ENCODE assay signal across 9 cellular contexts in genomic region chr19:19670070-19670551, GRCh38. TPM values are rescaled to one million over a fixed set of nuclear protein-coding genes. Genes with fewer than 3 reads are reported as not detected.
A peak's percentile ranks its signal among the peaks of the same experiment; 100 is the strongest.
DNase-seq lines count a peak whose midpoint lies in the region; ATAC-seq, FAIRE-seq and TF ChIP-seq lines count a peak whose summit lies in the region.
"Had no signal": no experiment of that assay in that cellular context is flagged by ENCODE, and none has a peak within 500 bp of the region (broad histone marks: within the 10 kb centered on the region; RNA-seq: fewer than 3 reads in every experiment).

No MANE protein-coding gene starts in this region.

- H3K27ac ChIP-seq in HUES6 (ENCODE audit: low read depth, low read length) (peak overlapping the region; percentile 47; the same call in 1 of the 2 replicates), K562 (ENCODE audit: extremely low read depth, low read depth, low read length) (no peak overlapping the region), mesenchymal stem cell (ENCODE audit: low read length, poor library complexity, severe bottlenecking) (no peak overlapping the region), prostate gland (no peak overlapping the region), uterus (no peak overlapping the region)

- no peaks in the 10 kb centered on the region for H4K20me1 ChIP-seq in K562 (replicated peaks; ENCODE audit: control insufficient read depth, insufficient read depth, low read length)

- H3K79me1 ChIP-seq in mesenchymal stem cell (replicated peaks; ENCODE audit: low read length, poor library complexity, severe bottlenecking) = peaks cover 19% of the 10 kb centered on the region

- no peak for FAIRE-seq in K562 (lab: Jason Lieb, UNC)

- H3K27me3 ChIP-seq in HUES6 (ENCODE audit: control insufficient read depth, insufficient read depth, low read length) (no peaks in the 10 kb centered on the region), K562 (ENCODE audit: control insufficient read depth in 2 of 2, insufficient read depth in 2 of 2, low read length in 2 of 2) (no peaks in the 10 kb centered on the region), mesenchymal stem cell (ENCODE audit: control insufficient read depth in 1 of 2, insufficient read depth in 1 of 2, low read length in 2 of 2) (no peaks in the 10 kb centered on the region), prostate gland (replicated peaks; ENCODE audit: insufficient read depth) (no peaks in the 10 kb centered on the region), uterus (no peaks in the 10 kb centered on the region)

- in situ Hi-C loops in K562 (cut with MboI) = no loop called here

- intact Hi-C loops in K562 (cut with micrococcal nuclease) = no loop called here
- intact Hi-C loops in prostate gland (cut with DNase I) = no loop called here
- intact Hi-C loops in uterus (cut with DNase I; ENCODE audit: low total_unique reads) = no loop called here

- ATAC-seq in K562 (no peak), HG03159 (IDR thresholded peaks at IDR 0.05; ENCODE audit: unreplicated experiment) (no peak)

- TF ChIP-seq EP300 in K562 (IDR thresholded peaks at IDR 0.05; ENCODE audit: low read length) = no peak

- peak overlapping the region; percentile 82 for H3K4me2 ChIP-seq in K562 (ENCODE audit: insufficient read depth, low read length)
- peak overlapping the region; percentile 62 for H3K4me2 ChIP-seq in mesenchymal stem cell (ENCODE audit: low read length, poor library complexity, severe bottlenecking)

- no peak overlapping the region for H2BK15ac ChIP-seq in mesenchymal stem cell (ENCODE audit: low read depth, poor library complexity, severe bottlenecking)

- TF ChIP-seq RAD21 in K562 (CRISPR knock-in tag; conservative IDR thresholded peaks at IDR 0.05 in 1 of 2, IDR thresholded peaks at IDR 0.05 in 1 of 2) = no peak

- no peak overlapping the region for H2BK12ac ChIP-seq in mesenchymal stem cell (ENCODE audit: low read length in 2 of 2)

- no peak overlapping the region for H4K91ac ChIP-seq in mesenchymal stem cell (ENCODE audit: low read length)

- peak overlapping the region; percentile 41 for H4K8ac ChIP-seq in mesenchymal stem cell (ENCODE audit: low read length)

- no peak overlapping the region for H3K4ac ChIP-seq in mesenchymal stem cell (ENCODE audit: low read depth in 1 of 2, low read length in 2 of 2)

- H3K18ac ChIP-seq in mesenchymal stem cell (ENCODE audit: low read depth in 1 of 2, low read length in 2 of 2) = no peak overlapping the region

- CTCF ChIA-PET in K562 (lab: Yijun Ruan, JAX; ENCODE audit: low intra/inter-chr PET ratio) = no interaction called here

- H3K79me2 ChIP-seq in K562 (ENCODE audit: control insufficient read depth, insufficient read depth, low read length) = peaks cover 24% of the 10 kb centered on the region

- H2BK5ac ChIP-seq in mesenchymal stem cell (ENCODE audit: low read depth, low read length, poor library complexity, severe bottlenecking) = no peak overlapping the region

- DNase-seq in AG08396 (ENCODE audit: low spot score) = peak; percentile 5
- no peak for DNase-seq in K562 (ENCODE audit: extremely low read depth in 1 of 4, low spot score in 3 of 4)
- peak; percentile 11 for DNase-seq in mesenchymal stem cell
- no peak for DNase-seq in prostate gland (ENCODE audit: low spot score)
- DNase-seq in uterus = no peak
- no peak for DNase-seq in SHP77 (lab: John Stamatoyannopoulos, UW)
- DNase-seq: NCI-H187 treated with DMSO at 0.1 percent for 48 hours had no signal

- no peak overlapping the region for H2AFZ ChIP-seq in K562 (ENCODE audit: low read depth, low read length)
- H2AFZ ChIP-seq in mesenchymal stem cell (ENCODE audit: low read depth, low read length) = no peak overlapping the region

- TF ChIP-seq POLR2A in K562 (conservative IDR thresholded peaks at IDR 0.05) (no peak), prostate gland (IDR thresholded peaks at IDR 0.05) (no peak), uterus (IDR thresholded peaks at IDR 0.05) (no peak)

- H3K9me1 ChIP-seq in K562 (ENCODE audit: control insufficient read depth, insufficient read depth, low read length) = no peaks in the 10 kb centered on the region

- POLR2A ChIA-PET in K562 (lab: Yijun Ruan, JAX) = interaction anchor here (1.1 to 1.6 kb wide), 3 partner anchors 13 to 232 kb away, joined by 3 to 5 read pairs (median 3); no protein-coding TSS in a partner anchor

- H3K14ac ChIP-seq in mesenchymal stem cell (ENCODE audit: low read length in 2 of 2) = no peak overlapping the region

- WGBS in K562 (ENCODE audit: insufficient coverage, low coverage, missing lambda C conversion rate) = 78% methylated on average over 7 of the region's 10 CpGs
- WGBS in mesenchymal stem cell = 72% methylated on average over 10 of the region's 10 CpGs
- WGBS in prostate gland = 76% methylated on average over 10 of the region's 10 CpGs

- H3K23ac ChIP-seq in mesenchymal stem cell (ENCODE audit: low read length in 2 of 2) = no peak overlapping the region

- H3K4me3 ChIP-seq in HUES6 (ENCODE audit: low read depth, low read length) (peak overlapping the region; percentile 72), K562 (peak overlapping the region; percentile 77; the same call in 1 of the 2 replicates), mesenchymal stem cell (ENCODE audit: insufficient read depth in 1 of 2, low read depth in 1 of 2, low read length in 2 of 2) (peak overlapping the region; percentile 39 to 92), prostate gland (no peak overlapping the region), uterus (peak overlapping the region in 1 of 2 donors; percentile 60)

- H2BK120ac ChIP-seq in mesenchymal stem cell (ENCODE audit: low read depth, low read length) = no peak overlapping the region

- H2AK5ac ChIP-seq in mesenchymal stem cell (ENCODE audit: low read length, severe bottlenecking) = no peak overlapping the region

- H3K36me3 ChIP-seq in HUES6 (ENCODE audit: control insufficient read depth, insufficient read depth, low read length) (peaks cover 16% of the 10 kb centered on the region), K562 (ENCODE audit: control insufficient read depth, insufficient read depth, low read length) (peaks cover 15% of the 10 kb centered on the region; the same call in 1 of the 3 replicates), mesenchymal stem cell (ENCODE audit: control insufficient read depth in 1 of 2, insufficient read depth in 2 of 2, low read depth in 1 of 2, low read length in 2 of 2) (peaks cover 11 to 22% of the 10 kb centered on the region in 2 experiments), prostate gland (no peaks in the 10 kb centered on the region), uterus (no peaks in the 10 kb centered on the region)

- H3K9me3 ChIP-seq in HUES6 (ENCODE audit: control insufficient read depth, insufficient read depth, low read depth, low read length) = no peaks in the 10 kb centered on the region; the same call in 1 of the 2 replicates
- peaks cover 8% of the 10 kb centered on the region for H3K9me3 ChIP-seq in K562 (replicated peaks; ENCODE audit: control insufficient read depth, insufficient read depth, low read depth, low read length)
- peaks cover 16% of the 10 kb centered on the region for H3K9me3 ChIP-seq in mesenchymal stem cell (ENCODE audit: control insufficient read depth, low read length)
- no peaks in the 10 kb centered on the region for H3K9me3 ChIP-seq in prostate gland
- no peaks in the 10 kb centered on the region for H3K9me3 ChIP-seq in uterus

- peaks cover 12% of the 10 kb centered on the region for H3K4me1 ChIP-seq in HUES6 (ENCODE audit: control insufficient read depth, insufficient read depth, low read length)
- H3K4me1 ChIP-seq in K562 (replicated peaks in 1 of 2; ENCODE audit: control insufficient read depth in 2 of 2, insufficient read depth in 2 of 2, low read length in 2 of 2) = peaks cover 6 to 21% of the 10 kb centered on the region in 2 experiments
- H3K4me1 ChIP-seq in mesenchymal stem cell (ENCODE audit: control insufficient read depth, insufficient read depth, low read depth, low read length) = peaks cover 12% of the 10 kb centered on the region
- no peaks in the 10 kb centered on the region for H3K4me1 ChIP-seq in prostate gland (replicated peaks)
- peaks cover 0 to 7% of the 10 kb centered on the region in 2 donors for H3K4me1 ChIP-seq in uterus

- no peak for TF ChIP-seq CTCF in K562 (IDR thresholded peaks at IDR 0.05 in 2 of 3, conservative IDR thresholded peaks at IDR 0.05 in 1 of 3; ENCODE audit: insufficient read depth in 2 of 3, low read depth in 1 of 3, low read length in 3 of 3)
- TF ChIP-seq CTCF in prostate gland (IDR thresholded peaks at IDR 0.05) = no peak
- TF ChIP-seq CTCF in uterus (IDR thresholded peaks at IDR 0.05) = no peak

- no TSS peak for BruUV-seq in K562 (replicated peaks; lab: Mats Ljungman, UMichigan)

- H3K9ac ChIP-seq in HUES6 (ENCODE audit: low read length) (peak overlapping the region; percentile 84), K562 (ENCODE audit: insufficient read depth in 1 of 2, low read depth in 2 of 2, low read length in 2 of 2) (peak overlapping the region; percentile 67 to 90; a peak in 2 of 4 replicates), mesenchymal stem cell (ENCODE audit: low read length) (peak overlapping the region; percentile 96)

RNA-seq across cellular contexts. Expression of gene ZNF101, which starts 1.5 kb away (rescaled TPM):
- 25.4 and 44.7 TPM in 2 replicates for total RNA-seq in K562 (2011; cell fraction: chromatin; rRNA removed; ENCODE audit: low replicate concordance)
- 19.6 and 22.2 TPM in 2 replicates for total RNA-seq in K562 (2011; cell fraction: nucleolus; rRNA removed)
- 33.1 and 41.5 TPM in 2 replicates for total RNA-seq in K562 (2011; cell fraction: nucleoplasm; rRNA removed)
- total RNA-seq in K562 (2014; rRNA removed) = 9.5 and 10.6 TPM in 2 replicates
- total RNA-seq in K562 (2014; rRNA removed; fragmentation: Illumina TruSeq; extraction: Trizol) = 19.3 and 19.8 TPM in 2 replicates
- total RNA-seq in K562 (2015; rRNA removed; fragmentation: Illumina TruSeq; extraction: Trizol) = 14.6 and 14.7 TPM in 2 replicates
- 13.1 and 17.5 TPM in 2 replicates for total RNA-seq in K562 (2021)
- polyA plus RNA-seq in K562 (2011; rRNA removed) = 14.9 and 20.3 TPM in 2 replicates
- 4.6 and 7.6 TPM in 2 replicates for polyA plus RNA-seq in K562 (2011; cell fraction: cytosol; rRNA removed)
- 6.4 and 7.7 TPM in 2 replicates for polyA plus RNA-seq in K562 (2011; cell fraction: nucleus; rRNA removed)
- polyA plus RNA-seq in K562 (2012) = 7.0 and 7.5 TPM in 2 replicates
- polyA plus RNA-seq in K562 (2014; fragmentation: Illumina TruSeq; extraction: Trizol) = 10.6 and 11.1 TPM in 2 replicates
- 10 to 100 TPM in 1 of 2 experiments, 1 to 10 TPM in 1; 9.6 to 11.8 TPM for polyA plus RNA-seq in K562 (2014; fragmentation: Nextera tagmentation; extraction: Ambion mirVana)
- 8.6 and 12.4 TPM in 2 replicates for polyA plus RNA-seq in K562 (2014; rRNA removed)
- 28.3 and 34.7 TPM in 2 replicates for polyA minus RNA-seq in K562 (2011; rRNA and poly(A)+ RNA removed)
- 7.5 and 7.6 TPM in 2 replicates for polyA minus RNA-seq in K562 (2011; cell fraction: cytosol; rRNA and poly(A)+ RNA removed)
- polyA minus RNA-seq in K562 (2011; cell fraction: nucleus; rRNA and poly(A)+ RNA removed) = 4.4 and 9.1 TPM in 2 replicates
- 5.0 TPM for polyA plus RNA-seq in mesenchymal stem cell (2013, experiment 1 of 2)
- 5.0 TPM for polyA plus RNA-seq in mesenchymal stem cell (2013, experiment 2 of 2)
- 1 to 10 TPM; 4.1 to 7.1 TPM for total RNA-seq in prostate gland
- total RNA-seq in uterus = 10 to 100 TPM in 1 of 4 donors, 1 to 10 TPM in 3; 1.5 to 12.3 (median 9.9) TPM

RNA-seq across cellular contexts. Expression of gene ATP13A1, which starts 6.6 kb away (rescaled TPM):
- total RNA-seq in K562 (2011; cell fraction: chromatin; rRNA removed; ENCODE audit: low replicate concordance) = 206 and 610 TPM in 2 replicates
- total RNA-seq in K562 (2011; cell fraction: nucleolus; rRNA removed) = 371 and 377 TPM in 2 replicates
- total RNA-seq in K562 (2011; cell fraction: nucleoplasm; rRNA removed) = 207 and 218 TPM in 2 replicates
- 32.5 and 41.6 TPM in 2 replicates for total RNA-seq in K562 (2014; rRNA removed)
- 20.1 and 21.6 TPM in 2 replicates for total RNA-seq in K562 (2014; rRNA removed; fragmentation: Illumina TruSeq; extraction: Trizol)
- total RNA-seq in K562 (2015; rRNA removed; fragmentation: Illumina TruSeq; extraction: Trizol) = 19.6 and 21.8 TPM in 2 replicates
- total RNA-seq in K562 (2021) = 68.0 and 83.8 TPM in 2 replicates
- polyA plus RNA-seq in K562 (2011; rRNA removed) = 23.1 and 45.6 TPM in 2 replicates
- polyA plus RNA-seq in K562 (2011; cell fraction: cytosol; rRNA removed) = 27.8 and 39.0 TPM in 2 replicates
- polyA plus RNA-seq in K562 (2011; cell fraction: nucleus; rRNA removed) = 418 and 536 TPM in 2 replicates
- 43.7 and 80.1 TPM in 2 replicates for polyA plus RNA-seq in K562 (2012)
- 27.9 and 46.9 TPM in 2 replicates for polyA plus RNA-seq in K562 (2014; fragmentation: Illumina TruSeq; extraction: Trizol)
- polyA plus RNA-seq in K562 (2014; fragmentation: Nextera tagmentation; extraction: Ambion mirVana) = 1 to 10 TPM in 1 of 2 experiments, under 1 TPM in 1; 0.90 to 1.8 TPM
- polyA plus RNA-seq in K562 (2014; rRNA removed) = 49.2 and 58.9 TPM in 2 replicates
- 35.7 and 39.3 TPM in 2 replicates for polyA minus RNA-seq in K562 (2011; rRNA and poly(A)+ RNA removed)
- polyA minus RNA-seq in K562 (2011; cell fraction: cytosol; rRNA and poly(A)+ RNA removed) = 32.4 and 39.3 TPM in 2 replicates
- 107 and 134 TPM in 2 replicates for polyA minus RNA-seq in K562 (2011; cell fraction: nucleus; rRNA and poly(A)+ RNA removed)
- 30.7 TPM for polyA plus RNA-seq in mesenchymal stem cell (2013, experiment 1 of 2)
- 29.8 TPM for polyA plus RNA-seq in mesenchymal stem cell (2013, experiment 2 of 2)
- 100 to 1,000 TPM; 227 to 315 TPM for total RNA-seq in prostate gland
- 100 to 1,000 TPM in 1 of 4 donors, 10 to 100 TPM in 3; 17.4 to 130 (median 56.9) TPM for total RNA-seq in uterus

RNA-seq across cellular contexts. Expression of gene GMIP, which starts 26.7 kb away (rescaled TPM):
- 36.6 and 78.6 TPM in 2 replicates for total RNA-seq in K562 (2011; cell fraction: chromatin; rRNA removed; ENCODE audit: low replicate concordance)
- total RNA-seq in K562 (2011; cell fraction: nucleolus; rRNA removed) = 26.7 and 27.8 TPM in 2 replicates
- total RNA-seq in K562 (2011; cell fraction: nucleoplasm; rRNA removed) = 17.3 and 24.6 TPM in 2 replicates
- total RNA-seq in K562 (2014; rRNA removed) (9.9 and 12.6 TPM in 2 replicates), K562 (2014; rRNA removed; fragmentation: Illumina TruSeq; extraction: Trizol) (2.2 and 3.9 TPM in 2 replicates), K562 (2015; rRNA removed; fragmentation: Illumina TruSeq; extraction: Trizol) (3.2 and 3.3 TPM in 2 replicates), K562 (2021) (13.5 and 15.8 TPM in 2 replicates), prostate gland (10 to 100 TPM; 10.2 to 11.6 TPM), uterus (10 to 100 TPM in 1 of 4 donors, 1 to 10 TPM in 3; 5.6 to 10.8 (median 8.2) TPM)
- polyA plus RNA-seq in K562 (2011; rRNA removed) (2.9 and 5.1 TPM in 2 replicates), K562 (2014; fragmentation: Illumina TruSeq; extraction: Trizol) (5.4 and 6.3 TPM in 2 replicates), K562 (2014; fragmentation: Nextera tagmentation; extraction: Ambion mirVana) (under 1 TPM; 0.14 to 0.38 TPM), K562 (2014; rRNA removed) (6.8 and 12.5 TPM in 2 replicates)
- polyA plus RNA-seq in K562 (2011; cell fraction: cytosol; rRNA removed) = 2.3 and 3.5 TPM in 2 replicates
- 27.3 and 36.6 TPM in 2 replicates for polyA plus RNA-seq in K562 (2011; cell fraction: nucleus; rRNA removed)
- 8.7 and 16.6 TPM in 2 replicates for polyA plus RNA-seq in K562 (2012)
- 5.1 and 5.4 TPM in 2 replicates for polyA minus RNA-seq in K562 (2011; rRNA and poly(A)+ RNA removed)
- 3.7 and 6.4 TPM in 2 replicates for polyA minus RNA-seq in K562 (2011; cell fraction: cytosol; rRNA and poly(A)+ RNA removed)
- 6.6 and 8.1 TPM in 2 replicates for polyA minus RNA-seq in K562 (2011; cell fraction: nucleus; rRNA and poly(A)+ RNA removed)
- 10.7 TPM for polyA plus RNA-seq in mesenchymal stem cell (2013, experiment 1 of 2)
- 9.9 TPM for polyA plus RNA-seq in mesenchymal stem cell (2013, experiment 2 of 2)

RNA-seq across cellular contexts. Expression of gene LPAR2, which starts 42.1 kb away (rescaled TPM):
- 44.7 and 88.0 TPM in 2 replicates for total RNA-seq in K562 (2011; cell fraction: chromatin; rRNA removed; ENCODE audit: low replicate concordance)
- 27.1 and 27.2 TPM in 2 replicates for total RNA-seq in K562 (2011; cell fraction: nucleolus; rRNA removed)
- 34.0 and 49.1 TPM in 2 replicates for total RNA-seq in K562 (2011; cell fraction: nucleoplasm; rRNA removed)
- total RNA-seq in K562 (2014; rRNA removed) (2.3 and 3.3 TPM in 2 replicates), K562 (2014; rRNA removed; fragmentation: Illumina TruSeq; extraction: Trizol) (1.8 and 1.9 TPM in 2 replicates), K562 (2015; rRNA removed; fragmentation: Illumina TruSeq; extraction: Trizol) (4.0 and 4.4 TPM in 2 replicates), K562 (2021) (7.0 and 10.3 TPM in 2 replicates), prostate gland (100 to 1,000 TPM in 1 of 2 donors, 10 to 100 TPM in 1; 39.7 to 167 TPM), uterus (1 to 10 TPM in 2 of 4 donors, under 1 TPM in 1, not detected in 1; 0.59 to 5.5 (median 3.8) TPM)
- polyA plus RNA-seq in K562 (2011; rRNA removed) (4.4 and 9.4 TPM in 2 replicates), K562 (2014; fragmentation: Illumina TruSeq; extraction: Trizol) (6.5 and 7.8 TPM in 2 replicates), K562 (2014; fragmentation: Nextera tagmentation; extraction: Ambion mirVana) (under 1 TPM; 0.63 TPM), K562 (2014; rRNA removed) (8.1 and 13.8 TPM in 2 replicates)
- polyA plus RNA-seq in K562 (2011; cell fraction: cytosol; rRNA removed) = 7.7 and 7.9 TPM in 2 replicates
- polyA plus RNA-seq in K562 (2011; cell fraction: nucleus; rRNA removed) = 76.8 and 108 TPM in 2 replicates
- 9.5 and 18.9 TPM in 2 replicates for polyA plus RNA-seq in K562 (2012)
- polyA minus RNA-seq in K562 (2011; rRNA and poly(A)+ RNA removed) = 2.7 and 3.6 TPM in 2 replicates
- 1.6 and 2.5 TPM in 2 replicates for polyA minus RNA-seq in K562 (2011; cell fraction: cytosol; rRNA and poly(A)+ RNA removed)
- 6.6 and 7.2 TPM in 2 replicates for polyA minus RNA-seq in K562 (2011; cell fraction: nucleus; rRNA and poly(A)+ RNA removed)
- 4.7 TPM for polyA plus RNA-seq in mesenchymal stem cell (2013, experiment 1 of 2)
- 4.4 TPM for polyA plus RNA-seq in mesenchymal stem cell (2013, experiment 2 of 2)

RNA-seq across cellular contexts. Expression of gene PBX4, which starts 51.6 kb away (rescaled TPM):
- 4.4 and 8.4 TPM in 2 replicates for total RNA-seq in K562 (2011; cell fraction: chromatin; rRNA removed; ENCODE audit: low replicate concordance)
- 4.8 and 5.3 TPM in 2 replicates for total RNA-seq in K562 (2011; cell fraction: nucleolus; rRNA removed)
- total RNA-seq in K562 (2011; cell fraction: nucleoplasm; rRNA removed) = 3.2 and 4.2 TPM in 2 replicates
- total RNA-seq in K562 (2014; rRNA removed) = 1.2 and 2.2 TPM in 2 replicates
- total RNA-seq in K562 (2014; rRNA removed; fragmentation: Illumina TruSeq; extraction: Trizol) = 0.73 and 0.86 TPM in 2 replicates
- 2.0 and 2.1 TPM in 2 replicates for total RNA-seq in K562 (2015; rRNA removed; fragmentation: Illumina TruSeq; extraction: Trizol)
- 2.0 and 2.1 TPM in 2 replicates for total RNA-seq in K562 (2021)
- polyA plus RNA-seq in K562 (2011; rRNA removed) = 2.7 and 3.1 TPM in 2 replicates
- polyA plus RNA-seq in K562 (2011; cell fraction: cytosol; rRNA removed) = 2.3 and 3.1 TPM in 2 replicates
- polyA plus RNA-seq in K562 (2011; cell fraction: nucleus; rRNA removed) = 5.2 and 12.2 TPM in 2 replicates
- 2.0 and 4.6 TPM in 2 replicates for polyA plus RNA-seq in K562 (2012)
- 0.92 and 2.5 TPM in 2 replicates for polyA plus RNA-seq in K562 (2014; fragmentation: Illumina TruSeq; extraction: Trizol)
- under 1 TPM in 1 of 2 experiments, not detected in 1; 0.11 TPM for polyA plus RNA-seq in K562 (2014; fragmentation: Nextera tagmentation; extraction: Ambion mirVana)
- polyA plus RNA-seq in K562 (2014; rRNA removed) = 3.8 and 5.9 TPM in 2 replicates
- 0.98 and 1.0 TPM in 2 replicates for polyA minus RNA-seq in K562 (2011; rRNA and poly(A)+ RNA removed)
- 1.8 TPM in 1 of 2 replicates, not detected in the other for polyA minus RNA-seq in K562 (2011; cell fraction: cytosol; rRNA and poly(A)+ RNA removed)
- 3.2 and 3.4 TPM in 2 replicates for polyA minus RNA-seq in K562 (2011; cell fraction: nucleus; rRNA and poly(A)+ RNA removed)
- polyA plus RNA-seq in mesenchymal stem cell (2013, experiment 1 of 2) = 1.1 TPM
- 0.71 TPM for polyA plus RNA-seq in mesenchymal stem cell (2013, experiment 2 of 2)
- total RNA-seq in prostate gland = 10 to 100 TPM in 1 of 2 donors, 1 to 10 TPM in 1; 2.6 to 10.6 TPM
- total RNA-seq in uterus = 1 to 10 TPM in 3 of 4 donors, not detected in 1; 1.3 to 2.8 (median 1.6) TPM

Comparison
In these comparisons a context has a peak if more than half of its experiments do, and no peak if none do; other contexts are left out.
1. DNase-seq: peak in AG08396 (single experiment) and mesenchymal stem cell (single experiment); none in K562 (0 of 4), prostate gland (single experiment), uterus (0 of 2) and SHP77 (0 of 2).
2. H3K4me3 ChIP-seq: peak in HUES6 (single experiment), K562 (single experiment) and mesenchymal stem cell (2 of 2); none in prostate gland (0 of 2).
3. Peak in every context shown above with its lines, with median percentiles within 50 percentile points of each other: H3K9ac ChIP-seq.